ENCODE assay signal across 2 cellular contexts in genomic region chr1:203088441-203088840, GRCh38.
TF ChIP-seq lines count a peak whose summit lies in the region.

No MANE protein-coding gene starts in this region.

TF ChIP-seq in H1, 55 proteins besides CTCF, POLR2A, EP300 and RAD21:
- no peak for TF ChIP-seq CEBPB (IDR thresholded peaks at IDR 0.05; ENCODE audit: low read depth, low read length)
- no peak for TF ChIP-seq KDM4A (IDR thresholded peaks at IDR 0.05; ENCODE audit: low read depth, low read length, severe bottlenecking)
- TF ChIP-seq, protein P1, sequence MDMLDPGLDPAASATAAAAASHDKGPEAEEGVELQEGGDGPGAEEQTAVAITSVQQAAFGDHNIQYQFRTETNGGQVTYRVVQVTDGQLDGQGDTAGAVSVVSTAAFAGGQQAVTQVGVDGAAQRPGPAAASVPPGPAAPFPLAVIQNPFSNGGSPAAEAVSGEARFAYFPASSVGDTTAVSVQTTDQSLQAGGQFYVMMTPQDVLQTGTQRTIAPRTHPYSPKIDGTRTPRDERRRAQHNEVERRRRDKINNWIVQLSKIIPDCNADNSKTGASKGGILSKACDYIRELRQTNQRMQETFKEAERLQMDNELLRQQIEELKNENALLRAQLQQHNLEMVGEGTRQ (IDR thresholded peaks at IDR 0.05; ENCODE audit: low read length), result no peak

TF ChIP-seq in WTC11, 78 proteins besides CTCF, POLR2A, EP300 and RAD21:
- TF ChIP-seq RELA (CRISPR knock-in tag; IDR thresholded peaks at IDR 0.05; ENCODE audit: borderline replicate concordance) (no peak), FOXK1 (CRISPR knock-in tag; IDR thresholded peaks at IDR 0.05) (no peak), ZMAT4 (CRISPR knock-in tag; IDR thresholded peaks at IDR 0.05) (no peak), FOXP1 (CRISPR knock-in tag; IDR thresholded peaks at IDR 0.05; ENCODE audit: borderline replicate concordance) (no peak), ZNF219 (CRISPR knock-in tag; IDR thresholded peaks at IDR 0.05; ENCODE audit: borderline replicate concordance) (no peak), EMX1 (CRISPR knock-in tag; IDR thresholded peaks at IDR 0.05) (no peak), RORB (CRISPR knock-in tag; IDR thresholded peaks at IDR 0.05) (no peak), SMAD3 (CRISPR knock-in tag; IDR thresholded peaks at IDR 0.05; ENCODE audit: borderline replicate concordance) (no peak), ELF4 (CRISPR knock-in tag; IDR thresholded peaks at IDR 0.05; ENCODE audit: low read depth) (no peak), ZNF317 (CRISPR knock-in tag; IDR thresholded peaks at IDR 0.05; ENCODE audit: borderline replicate concordance, low read depth) (no peak), CBFB (CRISPR knock-in tag; IDR thresholded peaks at IDR 0.05; ENCODE audit: low read depth) (no peak)
- TF ChIP-seq, protein P2, sequence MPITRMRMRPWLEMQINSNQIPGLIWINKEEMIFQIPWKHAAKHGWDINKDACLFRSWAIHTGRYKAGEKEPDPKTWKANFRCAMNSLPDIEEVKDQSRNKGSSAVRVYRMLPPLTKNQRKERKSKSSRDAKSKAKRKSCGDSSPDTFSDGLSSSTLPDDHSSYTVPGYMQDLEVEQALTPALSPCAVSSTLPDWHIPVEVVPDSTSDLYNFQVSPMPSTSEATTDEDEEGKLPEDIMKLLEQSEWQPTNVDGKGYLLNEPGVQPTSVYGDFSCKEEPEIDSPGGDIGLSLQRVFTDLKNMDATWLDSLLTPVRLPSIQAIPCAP (CRISPR knock-in tag; IDR thresholded peaks at IDR 0.05), result no peak
- TF ChIP-seq, protein P3, sequence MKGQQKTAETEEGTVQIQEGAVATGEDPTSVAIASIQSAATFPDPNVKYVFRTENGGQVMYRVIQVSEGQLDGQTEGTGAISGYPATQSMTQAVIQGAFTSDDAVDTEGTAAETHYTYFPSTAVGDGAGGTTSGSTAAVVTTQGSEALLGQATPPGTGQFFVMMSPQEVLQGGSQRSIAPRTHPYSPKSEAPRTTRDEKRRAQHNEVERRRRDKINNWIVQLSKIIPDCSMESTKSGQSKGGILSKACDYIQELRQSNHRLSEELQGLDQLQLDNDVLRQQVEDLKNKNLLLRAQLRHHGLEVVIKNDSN (CRISPR knock-in tag; IDR thresholded peaks at IDR 0.05), result no peak
- TF ChIP-seq, protein P4, sequence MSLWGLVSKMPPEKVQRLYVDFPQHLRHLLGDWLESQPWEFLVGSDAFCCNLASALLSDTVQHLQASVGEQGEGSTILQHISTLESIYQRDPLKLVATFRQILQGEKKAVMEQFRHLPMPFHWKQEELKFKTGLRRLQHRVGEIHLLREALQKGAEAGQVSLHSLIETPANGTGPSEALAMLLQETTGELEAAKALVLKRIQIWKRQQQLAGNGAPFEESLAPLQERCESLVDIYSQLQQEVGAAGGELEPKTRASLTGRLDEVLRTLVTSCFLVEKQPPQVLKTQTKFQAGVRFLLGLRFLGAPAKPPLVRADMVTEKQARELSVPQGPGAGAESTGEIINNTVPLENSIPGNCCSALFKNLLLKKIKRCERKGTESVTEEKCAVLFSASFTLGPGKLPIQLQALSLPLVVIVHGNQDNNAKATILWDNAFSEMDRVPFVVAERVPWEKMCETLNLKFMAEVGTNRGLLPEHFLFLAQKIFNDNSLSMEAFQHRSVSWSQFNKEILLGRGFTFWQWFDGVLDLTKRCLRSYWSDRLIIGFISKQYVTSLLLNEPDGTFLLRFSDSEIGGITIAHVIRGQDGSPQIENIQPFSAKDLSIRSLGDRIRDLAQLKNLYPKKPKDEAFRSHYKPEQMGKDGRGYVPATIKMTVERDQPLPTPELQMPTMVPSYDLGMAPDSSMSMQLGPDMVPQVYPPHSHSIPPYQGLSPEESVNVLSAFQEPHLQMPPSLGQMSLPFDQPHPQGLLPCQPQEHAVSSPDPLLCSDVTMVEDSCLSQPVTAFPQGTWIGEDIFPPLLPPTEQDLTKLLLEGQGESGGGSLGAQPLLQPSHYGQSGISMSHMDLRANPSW (CRISPR knock-in tag; conservative IDR thresholded peaks at IDR 0.05; ENCODE audit: low read depth), result no peak
